Comparison of ENCODE assay signal across 8 cellular contexts in the genomic region with DNA sequence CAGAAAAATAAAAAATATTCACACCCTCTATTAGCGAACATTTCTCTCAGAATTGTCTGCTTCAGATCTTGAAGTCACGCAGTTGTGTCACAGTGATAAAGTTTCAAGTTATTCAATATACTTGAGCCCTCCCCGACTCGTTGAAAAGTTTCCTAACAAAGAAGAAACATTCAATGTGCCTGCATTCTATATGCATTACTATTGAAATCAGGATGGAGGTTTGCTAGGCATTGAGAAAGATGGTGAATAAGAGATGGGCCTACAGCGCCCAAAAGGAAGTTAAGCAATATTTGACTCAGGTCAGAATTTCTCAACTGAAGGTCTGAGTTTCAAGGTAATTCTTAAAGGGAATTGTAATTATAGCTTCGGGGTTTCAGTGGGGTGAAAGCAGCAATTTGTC. TPM values are rescaled to one million over a fixed set of nuclear protein-coding genes. Genes with fewer than 3 reads are reported as not detected.
DNase-seq lines count a peak whose midpoint lies in the region; ATAC-seq and TF ChIP-seq lines count a peak whose summit lies in the region.

No MANE protein-coding gene starts in this region.

- H3K36me3 ChIP-seq in HAP-1 (replicated peaks), result peaks cover 4% of the 10 kb centered on the region

- no peaks in the 10 kb centered on the region for H3K27me3 ChIP-seq in CD4-positive, alpha-beta T cell (ENCODE audit: control insufficient read depth, insufficient read depth, low read length)
- no peaks in the 10 kb centered on the region for H3K27me3 ChIP-seq in HAP-1 (ENCODE audit: low read depth)

- TF ChIP-seq CTCF in CD4-positive, alpha-beta T cell (IDR thresholded peaks at IDR 0.05), result no peak

- no peaks in the 10 kb centered on the region for H3K27me3 Mint-ChIP-seq in CD4-positive, alpha-beta T cell
- H3K27me3 Mint-ChIP-seq in central memory CD8-positive, alpha-beta T cell, result no peaks in the 10 kb centered on the region
- H3K27me3 Mint-ChIP-seq in natural killer cell treated with Interleukin-12 subunit alpha and Interleukin-12 subunit beta and Interleukin-15 and Interleukin-18, amount 100 ng/mL, for 72 hours, result no peaks in the 10 kb centered on the region

- ATAC-seq in CD4-positive, alpha-beta T cell (ENCODE audit: poor library complexity), result no peak
- no peak for ATAC-seq in central memory CD8-positive, alpha-beta T cell (replicated peaks; ENCODE audit: extremely low read depth, poor library complexity, severe bottlenecking)
- ATAC-seq in natural killer cell treated with Interleukin-12 subunit alpha and Interleukin-12 subunit beta and Interleukin-15 and Interleukin-18, amount 100 ng/mL, for 72 hours, result peak; percentile 79 to 89
- ATAC-seq in activated CD4-positive, CD25-positive, alpha-beta regulatory T cell treated with anti-CD3 and anti-CD28 coated beads, Interleukin-2, amount 50 U/mL, for 24 hours, result no peak

- no peak for DNase-seq in CD4-positive, alpha-beta T cell
- DNase-seq in MV-4-11 (lab: John Stamatoyannopoulos, UW) (peak; percentile 74), HAP-1 (ENCODE audit: low spot score in 2 of 2) (no peak), ureter (ENCODE audit: low spot score) (no peak), NCI-H526 treated with DMSO at 0.1 percent for 48 hours (lab: John Stamatoyannopoulos, UW) (no peak)
- DNase-seq in central memory CD8-positive, alpha-beta T cell (ENCODE audit: low spot score in 2 of 2), result no peak
- DNase-seq in natural killer cell treated with Interleukin-12 subunit alpha and Interleukin-12 subunit beta and Interleukin-15 and Interleukin-18, amount 100 ng/mL, for 72 hours (ENCODE audit: low spot score), result no peak

- intact Hi-C loops in CD4-positive, alpha-beta T cell (cut with DNase I, micrococcal nuclease), result loop anchor here (2.0 to 10.0 kb wide), 5 partner anchors 32 to 1676 kb away; partner anchors contain the start of genes PIGA (in 1 of the 2) and TMSB4X (in 1 of the 2)

- peaks cover 62% of the 10 kb centered on the region for H3K36me3 Mint-ChIP-seq in CD4-positive, alpha-beta T cell (ENCODE audit: low read depth)
- H3K36me3 Mint-ChIP-seq in central memory CD8-positive, alpha-beta T cell (ENCODE audit: insufficient read depth), result peaks cover 33% of the 10 kb centered on the region
- H3K36me3 Mint-ChIP-seq in natural killer cell treated with Interleukin-12 subunit alpha and Interleukin-12 subunit beta and Interleukin-15 and Interleukin-18, amount 100 ng/mL, for 72 hours, result no peaks in the 10 kb centered on the region

- POLR2A ChIA-PET in CD4-positive, alpha-beta T cell (lab: Charles Lee), result interaction anchor here (1.2 to 1.9 kb wide), 2 partner anchors 30 to 76 kb away, joined by 6 to 9 read pairs; partner anchors contain the start of genes OFD1, RAB9A and TRAPPC2

- H3K4me3 ChIP-seq in HAP-1, result no peak overlapping the region

- no peaks in the 10 kb centered on the region for H3K9me3 Mint-ChIP-seq in CD4-positive, alpha-beta T cell
- no peaks in the 10 kb centered on the region for H3K9me3 Mint-ChIP-seq in central memory CD8-positive, alpha-beta T cell
- H3K9me3 Mint-ChIP-seq in natural killer cell treated with Interleukin-12 subunit alpha and Interleukin-12 subunit beta and Interleukin-15 and Interleukin-18, amount 100 ng/mL, for 72 hours, result no peaks in the 10 kb centered on the region

- peak overlapping the region; percentile 7 for H3K4me3 Mint-ChIP-seq in CD4-positive, alpha-beta T cell
- H3K4me3 Mint-ChIP-seq in central memory CD8-positive, alpha-beta T cell, result no peak overlapping the region
- peak overlapping the region; percentile 72 for H3K4me3 Mint-ChIP-seq in natural killer cell treated with Interleukin-12 subunit alpha and Interleukin-12 subunit beta and Interleukin-15 and Interleukin-18, amount 100 ng/mL, for 72 hours

- H3K27ac Mint-ChIP-seq in CD4-positive, alpha-beta T cell, result peak overlapping the region; percentile 82
- peak overlapping the region; percentile 67 for H3K27ac Mint-ChIP-seq in central memory CD8-positive, alpha-beta T cell (ENCODE audit: low read depth)
- H3K27ac Mint-ChIP-seq in natural killer cell treated with Interleukin-12 subunit alpha and Interleukin-12 subunit beta and Interleukin-15 and Interleukin-18, amount 100 ng/mL, for 72 hours, result peak overlapping the region; percentile 82 to 86

- in situ Hi-C loops in HAP-1 (cut with MboI; ENCODE audit: low sequenced_read_pairs), result loop anchor here (5.0 to 10.0 kb wide), 2 partner anchors 86 to 373 kb away; no protein-coding TSS in a partner anchor

- peaks cover 5% of the 10 kb centered on the region for H3K4me1 ChIP-seq in HAP-1

- no peak overlapping the region for H3K27ac ChIP-seq in CD4-positive, alpha-beta T cell (ENCODE audit: low read depth, low read length)

- H3K9me3 ChIP-seq in CD4-positive, alpha-beta T cell (ENCODE audit: control insufficient read depth, low read length), result no peaks in the 10 kb centered on the region
- no peaks in the 10 kb centered on the region for H3K9me3 ChIP-seq in HAP-1

- peaks cover 24% of the 10 kb centered on the region for H3K4me1 Mint-ChIP-seq in CD4-positive, alpha-beta T cell (ENCODE audit: low read depth)
- peaks cover 10% of the 10 kb centered on the region for H3K4me1 Mint-ChIP-seq in central memory CD8-positive, alpha-beta T cell
- peaks cover 32 to 41% of the 10 kb centered on the region in 2 donors for H3K4me1 Mint-ChIP-seq in natural killer cell treated with Interleukin-12 subunit alpha and Interleukin-12 subunit beta and Interleukin-15 and Interleukin-18, amount 100 ng/mL, for 72 hours (ENCODE audit: low read depth in 2 of 2)

- CTCF ChIA-PET in CD4-positive, alpha-beta T cell (lab: Charles Lee), result interaction anchor here (0.9 to 1.6 kb wide), 8 partner anchors 10 to 373 kb away, joined by 3 to 5 read pairs (median 3); no protein-coding TSS in a partner anchor

RNA-seq across cellular contexts. Expression of gene TCEANC, which starts 6.1 kb away (rescaled TPM):
- total RNA-seq in CD4-positive, alpha-beta T cell, result 1 to 10 TPM; 6.5 to 8.3 TPM
- 1 to 10 TPM; 2.8 to 4.2 TPM for total RNA-seq in natural killer cell treated with Interleukin-12 subunit alpha and Interleukin-12 subunit beta and Interleukin-15 and Interleukin-18, amount 100 ng/mL, for 72 hours
- 3.4 TPM for total RNA-seq in ureter

RNA-seq across cellular contexts. Expression of gene RAB9A, which starts 29.9 kb away (rescaled TPM):
- 10 to 100 TPM; 21.4 to 25.2 TPM for total RNA-seq in CD4-positive, alpha-beta T cell
- total RNA-seq in natural killer cell treated with Interleukin-12 subunit alpha and Interleukin-12 subunit beta and Interleukin-15 and Interleukin-18, amount 100 ng/mL, for 72 hours, result 10 to 100 TPM; 27.7 to 73.6 TPM
- 25.1 TPM for total RNA-seq in ureter

Comparison
In these comparisons a context has a peak if more than half of its experiments do, and no peak if none do; other contexts are left out.
1. ATAC-seq: peak in natural killer cell treated with Interleukin-12 subunit alpha and Interleukin-12 subunit beta and Interleukin-15 and Interleukin-18, amount 100 ng/mL, for 72 hours (2 of 2); none in CD4-positive, alpha-beta T cell (single experiment), central memory CD8-positive, alpha-beta T cell (single experiment) and activated CD4-positive, CD25-positive, alpha-beta regulatory T cell treated with anti-CD3 and anti-CD28 coated beads, Interleukin-2, amount 50 U/mL, for 24 hours (0 of 2).
2. Peak in every context shown above with its lines, with median percentiles within 50 percentile points of each other: H3K27ac Mint-ChIP-seq.